ENCODE assay signal across 10 cellular contexts in the genomic region with DNA sequence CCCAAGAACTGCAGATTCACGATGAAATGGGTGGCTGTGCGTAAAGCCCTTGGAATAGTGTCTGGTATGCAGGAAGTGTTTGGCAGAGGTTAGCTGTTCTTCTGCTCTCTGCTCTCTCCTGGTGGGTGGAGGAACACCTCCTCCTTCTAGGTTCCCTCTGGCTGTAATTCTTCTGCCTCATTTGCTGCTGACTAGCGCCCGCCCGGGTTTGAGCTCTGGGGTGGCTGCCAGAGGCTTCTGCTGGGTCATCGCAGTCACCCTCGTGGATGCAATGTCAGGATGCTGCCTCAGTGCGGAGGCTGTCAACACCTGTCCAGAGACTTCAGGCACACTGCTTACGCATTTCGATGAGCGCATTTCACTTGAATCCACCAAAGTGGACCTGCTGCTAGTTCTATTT. TPM values are rescaled to one million over a fixed set of nuclear protein-coding genes. Genes with fewer than 3 reads are reported as not detected.
DNase-seq lines count a peak whose midpoint lies in the region; ATAC-seq and TF ChIP-seq lines count a peak whose summit lies in the region.
"Had no signal": no experiment of that assay in that cellular context is flagged by ENCODE, and none has a peak within 500 bp of the region (broad histone marks: within the 10 kb centered on the region; RNA-seq: fewer than 3 reads in every experiment).

No MANE protein-coding gene starts in this region.

- no peaks in the 10 kb centered on the region for H3K27me3 ChIP-seq in sigmoid colon

- H3K27ac ChIP-seq in sigmoid colon (no peak overlapping the region), OCI-LY7 (ENCODE audit: low read depth, low read length, poor library complexity, severe bottlenecking) (no peak overlapping the region)

- no peak for ATAC-seq in activated T-helper 17 cell treated with anti-CD3 and anti-CD28 coated beads, Interleukin-2, amount 50 U/mL, for 72 hours (replicated peaks)
- ATAC-seq in memory B cell (ENCODE audit: low read depth) (no peak), GM19397 (IDR thresholded peaks at IDR 0.05; ENCODE audit: unreplicated experiment) (no peak)

- H2AFZ ChIP-seq in OCI-LY7 (ENCODE audit: low read length), result no peak overlapping the region

- POLR2A ChIA-PET in OCI-LY7 (lab: Charles Lee), result interaction anchor here (0.6 to 1.6 kb wide), 3 partner anchors 12 to 65 kb away, joined by 3 to 5 read pairs (median 3); a partner anchor contains a TSS

- peaks cover 100% of the 10 kb centered on the region for H3K79me2 ChIP-seq in OCI-LY7 (ENCODE audit: insufficient read depth, low read depth, low read length)

- DNase-seq in CD14-positive monocyte (ENCODE audit: low spot score) (peak; percentile 58), memory B cell (ENCODE audit: low spot score in 2 of 2) (no peak), ureter (ENCODE audit: low spot score) (no peak), sigmoid colon (no peak), OCI-LY7 (ENCODE audit: low spot score) (no peak)
- DNase-seq: GF-D8, NCI-H526 treated with DMSO at 0.1 percent for 48 hours had no signal

- H3K4me1 ChIP-seq in sigmoid colon (peaks cover 0 to 17% (median 4%) of the 10 kb centered on the region in 4 donors), OCI-LY7 (ENCODE audit: insufficient read depth, low read length, poor library complexity, severe bottlenecking) (peaks cover 54% of the 10 kb centered on the region)

- no peaks in the 10 kb centered on the region for H3K27me3 Mint-ChIP-seq in CD14-positive monocyte (ENCODE audit: low read depth in 3 of 3)
- H3K27me3 Mint-ChIP-seq in activated T-helper 17 cell treated with anti-CD3 and anti-CD28 coated beads, Interleukin-2, amount 50 U/mL, for 72 hours, result no peaks in the 10 kb centered on the region
- no peaks in the 10 kb centered on the region for H3K27me3 Mint-ChIP-seq in memory B cell

- TF ChIP-seq POLR2A in sigmoid colon (IDR thresholded peaks at IDR 0.05), result no peak

- H3K9me3 ChIP-seq in sigmoid colon, result no peaks in the 10 kb centered on the region
- no peaks in the 10 kb centered on the region for H3K9me3 ChIP-seq in OCI-LY7 (ENCODE audit: low read length)

- peak overlapping the region; percentile 78 to 97 (median 93) for H3K27ac Mint-ChIP-seq in CD14-positive monocyte
- peak overlapping the region; percentile 99 for H3K27ac Mint-ChIP-seq in activated T-helper 17 cell treated with anti-CD3 and anti-CD28 coated beads, Interleukin-2, amount 50 U/mL, for 72 hours
- no peak overlapping the region for H3K27ac Mint-ChIP-seq in memory B cell

- H3K36me3 ChIP-seq in sigmoid colon, result no peaks in the 10 kb centered on the region
- H3K36me3 ChIP-seq in OCI-LY7 (ENCODE audit: insufficient read depth, low read length), result peaks cover 76% of the 10 kb centered on the region

- no peaks in the 10 kb centered on the region for H3K9me2 ChIP-seq in OCI-LY7 (ENCODE audit: insufficient read depth, low read length)

- TF ChIP-seq CTCF in CD14-positive monocyte (IDR thresholded peaks at IDR 0.05), result no peak
- TF ChIP-seq CTCF in GM12875 (IDR thresholded peaks at IDR 0.05; ENCODE audit: borderline replicate concordance, insufficient read depth, low read depth, low read length), result no peak
- TF ChIP-seq CTCF in sigmoid colon (IDR thresholded peaks at IDR 0.05), result no peak
- TF ChIP-seq CTCF in OCI-LY7 (conservative IDR thresholded peaks at IDR 0.05; ENCODE audit: low read length), result no peak

- H3K4me3 ChIP-seq in GM12875 (ENCODE audit: low read depth, low read length), result peak overlapping the region; percentile 1
- no peak overlapping the region for H3K4me3 ChIP-seq in sigmoid colon
- no peak overlapping the region for H3K4me3 ChIP-seq in OCI-LY7 (ENCODE audit: low read depth, low read length, poor library complexity, severe bottlenecking)

- TF ChIP-seq EP300 in sigmoid colon (IDR thresholded peaks at IDR 0.05), result no peak

- H4K20me1 ChIP-seq in OCI-LY7 (ENCODE audit: insufficient read depth, low read length), result peaks cover 28% of the 10 kb centered on the region; the same call in 1 of the 2 replicates

- H3K4me1 Mint-ChIP-seq in CD14-positive monocyte (peaks cover 96% of the 10 kb centered on the region), memory B cell (peaks cover 81% of the 10 kb centered on the region)
- H3K4me1 Mint-ChIP-seq in activated T-helper 17 cell treated with anti-CD3 and anti-CD28 coated beads, Interleukin-2, amount 50 U/mL, for 72 hours, result peaks cover 73% of the 10 kb centered on the region

- H3K9me3 Mint-ChIP-seq in CD14-positive monocyte (no peaks in the 10 kb centered on the region), memory B cell (peaks cover 3% of the 10 kb centered on the region)
- peaks cover 4% of the 10 kb centered on the region for H3K9me3 Mint-ChIP-seq in activated T-helper 17 cell treated with anti-CD3 and anti-CD28 coated beads, Interleukin-2, amount 50 U/mL, for 72 hours

- BruUV-seq in OCI-LY7 (replicated peaks; lab: Mats Ljungman, UMichigan), result no TSS peak

- 67 to 77% methylated on average over 11 of the region's 11 CpGs for WGBS in sigmoid colon, 2 donors

- H3K4me2 ChIP-seq in OCI-LY7 (ENCODE audit: low read length), result no peak overlapping the region

- peak overlapping the region; percentile 73 to 91 for H3K4me3 Mint-ChIP-seq in CD14-positive monocyte
- peak overlapping the region; percentile 84 for H3K4me3 Mint-ChIP-seq in activated T-helper 17 cell treated with anti-CD3 and anti-CD28 coated beads, Interleukin-2, amount 50 U/mL, for 72 hours
- peak overlapping the region; percentile 19 for H3K4me3 Mint-ChIP-seq in memory B cell

- intact Hi-C loops in CD14-positive monocyte (cut with micrococcal nuclease) (no loop called here), sigmoid colon (cut with DNase I) (no loop called here), OCI-LY7 (cut with micrococcal nuclease; ENCODE audit: unreplicated experiment) (no loop called here)

- H3K36me3 Mint-ChIP-seq in CD14-positive monocyte (peaks cover 26 to 47% of the 10 kb centered on the region in 2 donors), memory B cell (peaks cover 31% of the 10 kb centered on the region)
- peaks cover 50% of the 10 kb centered on the region for H3K36me3 Mint-ChIP-seq in activated T-helper 17 cell treated with anti-CD3 and anti-CD28 coated beads, Interleukin-2, amount 50 U/mL, for 72 hours (ENCODE audit: low read depth)

- CTCF ChIA-PET in OCI-LY7 (lab: Charles Lee; ENCODE audit: unreplicated experiment), result no interaction called here

RNA-seq across cellular contexts. Expression of a gene that starts 11.7 kb away (rescaled TPM):
- polyA plus RNA-seq in CD14-positive monocyte, result 100 to 1,000 TPM in 1 of 2 donors, 10 to 100 TPM in 1; 57.5 to 115 TPM
- total RNA-seq in activated T-helper 17 cell treated with anti-CD3 and anti-CD28 coated beads, Interleukin-2, amount 50 U/mL, for 72 hours, result 100 to 1,000 TPM; 229 to 244 TPM
- total RNA-seq in ureter, result 22.4 TPM
- total RNA-seq in sigmoid colon, result 10 to 100 TPM; 10.9 to 20.5 (median 13.6) TPM
- polyA plus RNA-seq in sigmoid colon, result 10 to 100 TPM in 1 of 3 donors, 1 to 10 TPM in 2; 2.3 to 21.1 (median 4.2) TPM
- total RNA-seq in OCI-LY7 (2014; rRNA removed; shearing (Covaris generic)), result 159 and 161 TPM in 2 replicates
- 196 and 205 TPM in 2 replicates for total RNA-seq in OCI-LY7 (2022)

Comparison
In these comparisons a context has a peak if more than half of its experiments do, and no peak if none do; other contexts are left out.
1. H3K4me3 Mint-ChIP-seq: peak in every context shown above with its lines; median percentile 84 in activated T-helper 17 cell treated with anti-CD3 and anti-CD28 coated beads, Interleukin-2, amount 50 U/mL, for 72 hours; 82 in CD14-positive monocyte; 19 in memory B cell.